Comparison of ENCODE assay signal across 22 cellular contexts in the genomic region with DNA sequence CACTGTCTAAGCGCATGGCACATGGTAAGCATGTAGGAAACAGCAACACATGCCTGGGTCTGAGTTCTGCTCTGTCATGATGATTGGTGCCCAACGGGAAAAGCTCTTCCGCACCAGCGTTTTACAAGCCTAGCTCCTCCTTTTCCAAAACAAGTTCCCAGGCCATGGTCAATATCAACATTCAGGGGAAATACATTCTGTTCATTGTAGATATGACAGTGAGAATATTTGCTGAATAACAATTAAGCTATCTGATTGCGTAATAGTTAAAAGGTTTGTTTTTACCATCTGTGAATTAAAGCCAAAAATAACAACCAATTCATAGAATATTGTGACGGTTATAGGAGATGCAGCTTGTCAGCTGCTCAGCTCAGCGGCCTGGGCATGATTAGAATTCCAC.
"Had no signal": no experiment of that assay in that cellular context is flagged by ENCODE, and none has a peak within 500 bp of the region (broad histone marks: within the 10 kb centered on the region; RNA-seq: fewer than 3 reads in every experiment).

No MANE protein-coding gene starts in this region.

- H3K27ac Mint-ChIP-seq: activated CD4-positive, alpha-beta memory T cell treated with anti-CD3 and anti-CD28 coated beads, Interleukin-2, amount 10 ng/mL, durations not matched to agents 7 days and 5 days; activated CD4-positive, alpha-beta T cell treated with anti-CD3 and anti-CD28 coated beads for 36 hours; activated naive CD4-positive, alpha-beta T cell treated with anti-CD3 and anti-CD28 coated beads, Interleukin-2, amount 10 ng/mL, durations not matched to agents 7 days and 5 days; activated naive CD8-positive, alpha-beta T cell treated with anti-CD3 and anti-CD28 coated beads for 36 hours; activated T-helper 17 cell treated with anti-CD3 and anti-CD28 coated beads, Interleukin-2, amount 50 U/mL, for 72 hours had no signal

- H3K36me3 ChIP-seq: brain microvascular endothelial cell, MG63, WERI-Rb-1 had no signal

- H3K4me3 ChIP-seq: MG63 had no signal

- H3K4me3 Mint-ChIP-seq: activated CD4-positive, alpha-beta memory T cell treated with anti-CD3 and anti-CD28 coated beads, Interleukin-2, amount 10 ng/mL, durations not matched to agents 7 days and 5 days; activated CD4-positive, alpha-beta T cell treated with anti-CD3 and anti-CD28 coated beads for 36 hours; activated naive CD4-positive, alpha-beta T cell treated with anti-CD3 and anti-CD28 coated beads, Interleukin-2, amount 10 ng/mL, durations not matched to agents 7 days and 5 days; activated naive CD8-positive, alpha-beta T cell treated with anti-CD3 and anti-CD28 coated beads for 36 hours; activated T-helper 17 cell treated with anti-CD3 and anti-CD28 coated beads, Interleukin-2, amount 50 U/mL, for 72 hours had no signal

- H3K4me1 Mint-ChIP-seq: activated CD4-positive, alpha-beta memory T cell treated with anti-CD3 and anti-CD28 coated beads, Interleukin-2, amount 10 ng/mL, durations not matched to agents 7 days and 5 days; activated CD4-positive, alpha-beta T cell treated with anti-CD3 and anti-CD28 coated beads for 36 hours; activated naive CD4-positive, alpha-beta T cell treated with anti-CD3 and anti-CD28 coated beads, Interleukin-2, amount 10 ng/mL, durations not matched to agents 7 days and 5 days; activated naive CD8-positive, alpha-beta T cell treated with anti-CD3 and anti-CD28 coated beads for 36 hours; activated T-helper 17 cell treated with anti-CD3 and anti-CD28 coated beads, Interleukin-2, amount 50 U/mL, for 72 hours had no signal

- ATAC-seq: activated CD4-positive, alpha-beta T cell treated with anti-CD3 and anti-CD28 coated beads for 36 hours; activated T-helper 17 cell treated with anti-CD3 and anti-CD28 coated beads, Interleukin-2, amount 50 U/mL, for 72 hours had no signal

- H3K27me3 Mint-ChIP-seq: activated CD4-positive, alpha-beta memory T cell treated with anti-CD3 and anti-CD28 coated beads, Interleukin-2, amount 10 ng/mL, durations not matched to agents 7 days and 5 days; activated CD4-positive, alpha-beta T cell treated with anti-CD3 and anti-CD28 coated beads for 36 hours; activated naive CD4-positive, alpha-beta T cell treated with anti-CD3 and anti-CD28 coated beads, Interleukin-2, amount 10 ng/mL, durations not matched to agents 7 days and 5 days; activated T-helper 17 cell treated with anti-CD3 and anti-CD28 coated beads, Interleukin-2, amount 50 U/mL, for 72 hours had no signal

- DNase-seq: activated CD4-positive, alpha-beta memory T cell treated with anti-CD3 and anti-CD28 coated beads, Interleukin-2, amount 10 ng/mL, durations not matched to agents 7 days and 5 days; activated CD4-positive, alpha-beta T cell treated with anti-CD3 and anti-CD28 coated beads for 36 hours; activated CD4-positive, alpha-beta T cell treated with anti-CD3 and anti-CD28 coated beads, Interleukin-2, amount 50 U/mL, for 1 hour; activated gamma-delta T cell treated with Interleukin-2 at 50 U/mL for 16 hours; activated naive CD4-positive, alpha-beta T cell treated with anti-CD3 and anti-CD28 coated beads, Interleukin-2, amount 10 ng/mL, durations not matched to agents 7 days and 5 days; activated naive CD8-positive, alpha-beta T cell treated with anti-CD3 and anti-CD28 coated beads for 36 hours; activated T-cell treated with anti-CD3 and anti-CD28 coated beads for 4 hours; activated T-cell treated with anti-CD3 and anti-CD28 coated beads, Interleukin-2, amount 50 U/mL, for 48 hours; brain microvascular endothelial cell; caudate nucleus; MG63; NCI-H1105; NCI-H1436; NCI-H1694 treated with DMSO at 0.1 percent for 48 hours; NCI-H2081 treated with DMSO at 0.1 percent for 48 hours; NCI-H2171 treated with DMSO at 0.1 percent for 48 hours; NCI-H226; NCI-H526; NCI-H774; SIG-M5; WERI-Rb-1 had no signal

- H3K36me3 Mint-ChIP-seq: activated naive CD4-positive, alpha-beta T cell treated with anti-CD3 and anti-CD28 coated beads, Interleukin-2, amount 10 ng/mL, durations not matched to agents 7 days and 5 days; activated naive CD8-positive, alpha-beta T cell treated with anti-CD3 and anti-CD28 coated beads for 36 hours had no signal

- H3K9me3 Mint-ChIP-seq: activated naive CD4-positive, alpha-beta T cell treated with anti-CD3 and anti-CD28 coated beads, Interleukin-2, amount 10 ng/mL, durations not matched to agents 7 days and 5 days; activated naive CD8-positive, alpha-beta T cell treated with anti-CD3 and anti-CD28 coated beads for 36 hours had no signal

- H3K27me3 ChIP-seq: brain microvascular endothelial cell, MG63 had no signal

- H3K9me3 ChIP-seq: MG63 had no signal

- H3K27ac ChIP-seq: brain microvascular endothelial cell, WERI-Rb-1 had no signal
